In genomic region chr16:30063278-30063892, GRCh38 we compare ENCODE assay signal across 8 cellular contexts. TPM values are rescaled to one million over a fixed set of nuclear protein-coding genes. Genes with fewer than 3 reads are reported as not detected.
DNase-seq lines count a peak whose midpoint lies in the region; TF ChIP-seq lines count a peak whose summit lies in the region.

No MANE protein-coding gene starts in this region.

- peak overlapping the region; percentile 83 for H4K8ac ChIP-seq in trophoblast cell (ENCODE audit: low read depth, low read length)

- H4K91ac ChIP-seq in trophoblast cell (ENCODE audit: low read depth, low read length), result peak overlapping the region; percentile 93

- H3K4me3 ChIP-seq in OCI-LY3 (ENCODE audit: low read length), result peak overlapping the region; percentile 94
- no peak overlapping the region for H3K4me3 ChIP-seq in endocrine pancreas (ENCODE audit: control insufficient read depth, insufficient read depth, low read length)
- no peak overlapping the region for H3K4me3 ChIP-seq in trophoblast cell (ENCODE audit: low read depth, low read length)

- DNase-seq in Calu3 (no peak), trophoblast cell (no peak), NOMO-1 treated with dmso at 0.1 percent for 144 hours (lab: John Stamatoyannopoulos, UW; ENCODE audit: unreplicated experiment) (no peak), NCI-H2107 (lab: John Stamatoyannopoulos, UW) (no peak), posterior vena cava (ENCODE audit: low spot score) (no peak), DMS53 treated with DMSO at 0.1 percent for 48 hours (lab: John Stamatoyannopoulos, UW; ENCODE audit: unreplicated experiment) (no peak)

- H3K27me3 Mint-ChIP-seq in Calu3 (ENCODE audit: unreplicated experiment), result no peaks in the 10 kb centered on the region

- H3K27ac ChIP-seq in OCI-LY3 (ENCODE audit: low read length), result peak overlapping the region; percentile 92
- H3K27ac ChIP-seq in trophoblast cell (ENCODE audit: low read depth, low read length), result no peak overlapping the region

- CTCF ChIA-PET in Calu3 (lab: Charles Lee), result interaction anchor here (1.2 kb wide), 1 partner anchor 8 kb away, joined by 7 read pairs; no protein-coding TSS in a partner anchor

- H3K9me3 Mint-ChIP-seq in Calu3 (ENCODE audit: low read depth, unreplicated experiment), result no peaks in the 10 kb centered on the region

- no peak overlapping the region for H3K23ac ChIP-seq in trophoblast cell (ENCODE audit: low read length)

- peak overlapping the region; percentile 68 for H3K18ac ChIP-seq in trophoblast cell (ENCODE audit: low read length)

- H3K79me2 ChIP-seq in OCI-LY3 (ENCODE audit: low read length) (peaks cover 45% of the 10 kb centered on the region), trophoblast cell (ENCODE audit: control insufficient read depth, insufficient read depth, low read length, poor library complexity) (peaks cover 26% of the 10 kb centered on the region)

- H2AK5ac ChIP-seq in trophoblast cell (ENCODE audit: low read length), result peak overlapping the region; percentile 86

- H3K4me2 ChIP-seq in OCI-LY3 (ENCODE audit: low read length) (peak overlapping the region; percentile 86), trophoblast cell (ENCODE audit: low read length) (peak overlapping the region; percentile 96)

- H3K9me3 ChIP-seq in OCI-LY3 (ENCODE audit: insufficient read depth, low read length), result no peaks in the 10 kb centered on the region
- no peaks in the 10 kb centered on the region for H3K9me3 ChIP-seq in endocrine pancreas (ENCODE audit: control insufficient read depth, low read length)
- no peaks in the 10 kb centered on the region for H3K9me3 ChIP-seq in trophoblast cell (ENCODE audit: insufficient read depth, low read depth, low read length)

- H2BK12ac ChIP-seq in trophoblast cell (ENCODE audit: low read length), result no peak overlapping the region

- peak overlapping the region; percentile 73 for H2BK120ac ChIP-seq in trophoblast cell (ENCODE audit: insufficient read depth, low read length, poor library complexity)

- BruUV-seq in Calu3 (replicated peaks; lab: Mats Ljungman, UMichigan), result no TSS peak

- no CpG with 5 or more reads among the region's 12 CpGs for WGBS in trophoblast cell (ENCODE audit: extremely low coverage, insufficient coverage, insufficient read length)

- H3K36me3 ChIP-seq in OCI-LY3 (replicated peaks; ENCODE audit: low read depth, low read length) (peaks cover 24% of the 10 kb centered on the region), endocrine pancreas (ENCODE audit: control insufficient read depth, insufficient read depth, low read length) (peaks cover 3% of the 10 kb centered on the region), trophoblast cell (ENCODE audit: control insufficient read depth in 1 of 2, insufficient read depth in 2 of 2, low read length in 2 of 2) (peaks cover 15% of the 10 kb centered on the region in 2 experiments)

- peaks cover 54% of the 10 kb centered on the region for H3K36me3 Mint-ChIP-seq in Calu3 (ENCODE audit: insufficient read depth, unreplicated experiment)

- H2AFZ ChIP-seq in OCI-LY3 (ENCODE audit: low read depth, low read length) (peak overlapping the region; percentile 43; the same call in 1 of the 2 replicates), trophoblast cell (ENCODE audit: insufficient read depth, low read length, poor library complexity) (peak overlapping the region; percentile 5)

- H3K4me1 ChIP-seq in OCI-LY3 (ENCODE audit: low read length), result peaks cover 18% of the 10 kb centered on the region
- no peaks in the 10 kb centered on the region for H3K4me1 ChIP-seq in endocrine pancreas (ENCODE audit: control insufficient read depth, insufficient read depth, low read length)
- H3K4me1 ChIP-seq in trophoblast cell (ENCODE audit: control insufficient read depth in 1 of 2, insufficient read depth in 2 of 2, low read length in 2 of 2), result peaks cover 24 to 33% of the 10 kb centered on the region in 2 experiments

- intact Hi-C loops in Calu3 (cut with micrococcal nuclease; ENCODE audit: unreplicated experiment) (no loop called here), posterior vena cava (cut with DNase I) (no loop called here)

- peaks cover 23% of the 10 kb centered on the region for H4K20me1 ChIP-seq in OCI-LY3 (ENCODE audit: insufficient read depth, low read length)

- H3K9ac ChIP-seq in OCI-LY3 (ENCODE audit: low read length) (peak overlapping the region; percentile 92), endocrine pancreas (ENCODE audit: control insufficient read depth, insufficient read depth, low read length) (peak overlapping the region; percentile 98), trophoblast cell (ENCODE audit: low read length) (no peak overlapping the region)

- H3K4me1 Mint-ChIP-seq in Calu3 (ENCODE audit: low read depth, unreplicated experiment), result peaks cover 37% of the 10 kb centered on the region

- peak overlapping the region; percentile 56 for H4K12ac ChIP-seq in trophoblast cell (ENCODE audit: low read depth, low read length)

- no peaks in the 10 kb centered on the region for H3K27me3 ChIP-seq in OCI-LY3 (ENCODE audit: low read depth, low read length)
- no peaks in the 10 kb centered on the region for H3K27me3 ChIP-seq in endocrine pancreas (ENCODE audit: control insufficient read depth, insufficient read depth, low read length)
- no peaks in the 10 kb centered on the region for H3K27me3 ChIP-seq in trophoblast cell (ENCODE audit: insufficient read depth, low read length)

- H3K79me1 ChIP-seq in trophoblast cell (ENCODE audit: low read length), result peaks cover 19% of the 10 kb centered on the region

- peak overlapping the region; percentile 87 for H3K27ac Mint-ChIP-seq in Calu3 (ENCODE audit: unreplicated experiment)

- H3K4me3 Mint-ChIP-seq in Calu3 (ENCODE audit: low read depth, unreplicated experiment), result peak overlapping the region; percentile 83

- peak overlapping the region; percentile 10 for H2BK5ac ChIP-seq in trophoblast cell (ENCODE audit: low read depth, low read length, poor library complexity)

- H3K14ac ChIP-seq in trophoblast cell (ENCODE audit: low read length), result peak overlapping the region; percentile 53

- H3K4ac ChIP-seq in trophoblast cell (ENCODE audit: low read depth, low read length), result peak overlapping the region; percentile 50

- TF ChIP-seq CTCF in Calu3 (IDR thresholded peaks at IDR 0.05; ENCODE audit: unreplicated experiment), result no peak
- no peak for TF ChIP-seq CTCF in OCI-LY3 (IDR thresholded peaks at IDR 0.05; ENCODE audit: low read depth, low read length)

RNA-seq across cellular contexts. Expression of gene ALDOA, which starts 2.2 kb away (rescaled TPM):
- 1,549 and 1,562 TPM in 2 replicates for total RNA-seq in Calu3 (2022)
- polyA plus RNA-seq in trophoblast cell (2013), result 965 and 1,015 TPM in 2 replicates
- 100 to 1,000 TPM; 937 to 987 TPM for total RNA-seq in posterior vena cava

RNA-seq across cellular contexts. Expression of gene PPP4C, which starts 12.4 kb away (rescaled TPM):
- total RNA-seq in Calu3 (2022), result 184 and 187 TPM in 2 replicates
- polyA plus RNA-seq in trophoblast cell (2013), result 118 and 119 TPM in 2 replicates
- total RNA-seq in posterior vena cava, result 10 to 100 TPM; 40.0 to 46.9 TPM

RNA-seq across cellular contexts. Expression of gene TBX6, which starts 28.3 kb away (rescaled TPM):
- total RNA-seq in Calu3 (2022) (3.6 and 4.7 TPM in 2 replicates), posterior vena cava (under 1 TPM; 0.46 to 0.57 TPM)
- polyA plus RNA-seq in trophoblast cell (2013), result 0.74 and 0.90 TPM in 2 replicates

RNA-seq across cellular contexts. Expression of gene TLCD3B, which starts 32.3 kb away (rescaled TPM):
- total RNA-seq in Calu3 (2022) (0.90 and 1.5 TPM in 2 replicates), posterior vena cava (not detected)
- 0.07 and 0.10 TPM in 2 replicates for polyA plus RNA-seq in trophoblast cell (2013)

RNA-seq across cellular contexts. Expression of gene YPEL3, which starts 32.6 kb away (rescaled TPM):
- total RNA-seq in Calu3 (2022) (21.1 and 28.0 TPM in 2 replicates), posterior vena cava (10 to 100 TPM; 26.1 to 31.4 TPM)
- 47.2 and 47.3 TPM in 2 replicates for polyA plus RNA-seq in trophoblast cell (2013)
